In the genomic region with DNA sequence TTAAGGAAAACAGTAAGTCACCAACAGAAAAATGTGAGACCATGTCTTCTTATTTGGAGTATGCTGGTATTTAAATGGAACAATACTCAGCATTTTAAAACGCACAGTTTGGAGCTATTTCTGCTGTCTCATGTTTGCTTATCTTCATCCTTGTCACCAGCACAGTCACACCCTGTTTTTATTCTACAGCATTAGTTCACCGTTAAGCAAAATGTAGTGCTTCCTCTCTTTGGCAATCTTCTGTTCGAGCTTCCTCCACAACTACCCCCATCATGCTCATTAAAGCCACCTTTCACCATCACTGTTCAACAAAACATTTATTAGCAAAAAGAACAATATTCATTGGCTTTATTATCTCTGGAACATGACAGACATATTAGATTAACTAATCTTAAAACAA, we compare ENCODE assay signal across 1 cellular context.
TF ChIP-seq lines count a peak whose summit lies in the region.

No MANE protein-coding gene starts in this region.

TF ChIP-seq in HepG2, 621 proteins besides CTCF, POLR2A, EP300 and RAD21 (continued from another document):
- TF ChIP-seq, protein P1, sequence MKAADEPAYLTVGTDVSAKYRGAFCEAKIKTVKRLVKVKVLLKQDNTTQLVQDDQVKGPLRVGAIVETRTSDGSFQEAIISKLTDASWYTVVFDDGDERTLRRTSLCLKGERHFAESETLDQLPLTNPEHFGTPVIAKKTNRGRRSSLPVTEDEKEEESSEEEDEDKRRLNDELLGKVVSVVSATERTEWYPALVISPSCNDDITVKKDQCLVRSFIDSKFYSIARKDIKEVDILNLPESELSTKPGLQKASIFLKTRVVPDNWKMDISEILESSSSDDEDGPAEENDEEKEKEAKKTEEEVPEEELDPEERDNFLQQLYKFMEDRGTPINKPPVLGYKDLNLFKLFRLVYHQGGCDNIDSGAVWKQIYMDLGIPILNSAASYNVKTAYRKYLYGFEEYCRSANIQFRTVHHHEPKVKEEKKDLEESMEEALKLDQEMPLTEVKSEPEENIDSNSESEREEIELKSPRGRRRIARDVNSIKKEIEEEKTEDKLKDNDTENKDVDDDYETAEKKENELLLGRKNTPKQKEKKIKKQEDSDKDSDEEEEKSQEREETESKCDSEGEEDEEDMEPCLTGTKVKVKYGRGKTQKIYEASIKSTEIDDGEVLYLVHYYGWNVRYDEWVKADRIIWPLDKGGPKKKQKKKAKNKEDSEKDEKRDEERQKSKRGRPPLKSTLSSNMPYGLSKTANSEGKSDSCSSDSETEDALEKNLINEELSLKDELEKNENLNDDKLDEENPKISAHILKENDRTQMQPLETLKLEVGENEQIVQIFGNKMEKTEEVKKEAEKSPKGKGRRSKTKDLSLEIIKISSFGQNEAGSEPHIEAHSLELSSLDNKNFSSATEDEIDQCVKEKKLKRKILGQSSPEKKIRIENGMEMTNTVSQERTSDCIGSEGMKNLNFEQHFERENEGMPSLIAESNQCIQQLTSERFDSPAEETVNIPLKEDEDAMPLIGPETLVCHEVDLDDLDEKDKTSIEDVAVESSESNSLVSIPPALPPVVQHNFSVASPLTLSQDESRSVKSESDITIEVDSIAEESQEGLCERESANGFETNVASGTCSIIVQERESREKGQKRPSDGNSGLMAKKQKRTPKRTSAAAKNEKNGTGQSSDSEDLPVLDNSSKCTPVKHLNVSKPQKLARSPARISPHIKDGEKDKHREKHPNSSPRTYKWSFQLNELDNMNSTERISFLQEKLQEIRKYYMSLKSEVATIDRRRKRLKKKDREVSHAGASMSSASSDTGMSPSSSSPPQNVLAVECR (CRISPR knock-in tag; IDR thresholded peaks at IDR 0.05; ENCODE audit: borderline replicate concordance) = no peak
- TF ChIP-seq MAFF (IDR thresholded peaks at IDR 0.05; ENCODE audit: low read depth, low read length) (peak; percentile 31; the same call in 1 of the 2 replicates), ZNF350 (CRISPR knock-in tag; IDR thresholded peaks at IDR 0.05; ENCODE audit: borderline replicate concordance, low read depth) (no peak), ZBTB3 (CRISPR knock-in tag; IDR thresholded peaks at IDR 0.05; ENCODE audit: borderline replicate concordance, low read depth) (no peak), KLF12 (CRISPR knock-in tag; IDR thresholded peaks at IDR 0.05; ENCODE audit: borderline replicate concordance) (no peak), GABPB1 (CRISPR knock-in tag; IDR thresholded peaks at IDR 0.05) (no peak), MAFK (conservative IDR thresholded peaks at IDR 0.05 in 1 of 2, IDR thresholded peaks at IDR 0.05 in 1 of 2; ENCODE audit: low read length in 2 of 2) (peak; percentile 17 to 24; a peak in 2 of 4 replicates), RARG (CRISPR knock-in tag; IDR thresholded peaks at IDR 0.05; ENCODE audit: low read depth) (no peak)
- TF ChIP-seq, protein P2, sequence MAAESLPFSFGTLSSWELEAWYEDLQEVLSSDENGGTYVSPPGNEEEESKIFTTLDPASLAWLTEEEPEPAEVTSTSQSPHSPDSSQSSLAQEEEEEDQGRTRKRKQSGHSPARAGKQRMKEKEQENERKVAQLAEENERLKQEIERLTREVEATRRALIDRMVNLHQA (CRISPR knock-in tag; IDR thresholded peaks at IDR 0.05) = no peak
- TF ChIP-seq, protein P3, sequence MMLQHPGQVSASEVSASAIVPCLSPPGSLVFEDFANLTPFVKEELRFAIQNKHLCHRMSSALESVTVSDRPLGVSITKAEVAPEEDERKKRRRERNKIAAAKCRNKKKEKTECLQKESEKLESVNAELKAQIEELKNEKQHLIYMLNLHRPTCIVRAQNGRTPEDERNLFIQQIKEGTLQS (CRISPR knock-in tag; IDR thresholded peaks at IDR 0.05) = no peak
- TF ChIP-seq, protein P4, sequence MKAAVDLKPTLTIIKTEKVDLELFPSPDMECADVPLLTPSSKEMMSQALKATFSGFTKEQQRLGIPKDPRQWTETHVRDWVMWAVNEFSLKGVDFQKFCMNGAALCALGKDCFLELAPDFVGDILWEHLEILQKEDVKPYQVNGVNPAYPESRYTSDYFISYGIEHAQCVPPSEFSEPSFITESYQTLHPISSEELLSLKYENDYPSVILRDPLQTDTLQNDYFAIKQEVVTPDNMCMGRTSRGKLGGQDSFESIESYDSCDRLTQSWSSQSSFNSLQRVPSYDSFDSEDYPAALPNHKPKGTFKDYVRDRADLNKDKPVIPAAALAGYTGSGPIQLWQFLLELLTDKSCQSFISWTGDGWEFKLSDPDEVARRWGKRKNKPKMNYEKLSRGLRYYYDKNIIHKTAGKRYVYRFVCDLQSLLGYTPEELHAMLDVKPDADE (CRISPR knock-in tag; IDR thresholded peaks at IDR 0.05) = no peak
TF ChIP-seq in HepG2: peak in this region for 2.
